Comparison of ENCODE assay signal across 9 cellular contexts in genomic region chr12:54251667-54252284, GRCh38. TPM values are rescaled to one million over a fixed set of nuclear protein-coding genes. Genes with fewer than 3 reads are reported as not detected.
DNase-seq lines count a peak whose midpoint lies in the region; ATAC-seq, FAIRE-seq and TF ChIP-seq lines count a peak whose summit lies in the region.
"Had no signal": no experiment of that assay in that cellular context is flagged by ENCODE, and none has a peak within 500 bp of the region (broad histone marks: within the 10 kb centered on the region; RNA-seq: fewer than 3 reads in every experiment).

No MANE protein-coding gene starts in this region.

- H3K27ac Mint-ChIP-seq in naive B cell, result peak overlapping the region in 1 of 6 donors; percentile 11

- intact Hi-C loops in PC-3 (cut with micrococcal nuclease), result loop anchor here (1.0 kb wide), 2 partner anchors 73 to 110 kb away; no protein-coding TSS in a partner anchor

- peak; percentile 71 for TF ChIP-seq CTCF in PC-3 (conservative IDR thresholded peaks at IDR 0.05; ENCODE audit: low read depth, low read length)

- POLR2A ChIA-PET in PC-3 (lab: Charles Lee; ENCODE audit: unreplicated experiment), result no interaction called here

- CTCF ChIA-PET in PC-3 (lab: Charles Lee), result interaction anchor here (0.6 to 1.3 kb wide), 13 partner anchors 9 to 236 kb away, joined by 3 to 11 read pairs (median 5); partner anchors contain the start of genes CBX5, COPZ1 and HNRNPA1

- no peak overlapping the region for H3K4me2 ChIP-seq in PC-3 (ENCODE audit: low read length)

- H3K4me3 Mint-ChIP-seq in naive B cell, result peak overlapping the region in 1 of 8 donors; percentile 56

- ATAC-seq in PC-3 (peak; percentile 57), naive B cell (ENCODE audit: low read depth in 2 of 2) (peak; percentile 71 to 72), HG03175 (IDR thresholded peaks at IDR 0.05; ENCODE audit: unreplicated experiment) (no peak)

- no peak overlapping the region for H3K4me3 ChIP-seq in PC-3 (ENCODE audit: low read length)
- no peak overlapping the region for H3K4me3 ChIP-seq in MG63

- no peaks in the 10 kb centered on the region for H3K27me3 ChIP-seq in PC-3 (ENCODE audit: low read length)
- H3K27me3 ChIP-seq in MG63, result no peaks in the 10 kb centered on the region

- no peak for FAIRE-seq in H54 (lab: Jason Lieb, UNC)

- H3K27ac ChIP-seq in PC-3 (ENCODE audit: low read length), result no peak overlapping the region

- no peaks in the 10 kb centered on the region for H3K4me1 ChIP-seq in PC-3 (ENCODE audit: insufficient read depth, low read length)

- H3F3A ChIP-seq in PC-3 (ENCODE audit: low read length, unreplicated experiment), result peaks cover 2% of the 10 kb centered on the region

- no peaks in the 10 kb centered on the region for H3K9me3 ChIP-seq in PC-3 (ENCODE audit: low read length)
- no peaks in the 10 kb centered on the region for H3K9me3 ChIP-seq in MG63

- H3K9ac ChIP-seq in PC-3 (ENCODE audit: low read length), result no peak overlapping the region

- no peak for TF ChIP-seq POLR2A in H54 (IDR thresholded peaks at IDR 0.05; ENCODE audit: low read depth, low read length)

- H3K9me2 ChIP-seq in PC-3 (replicated peaks; ENCODE audit: low read length), result no peaks in the 10 kb centered on the region

- DNase-seq in COLO829 (ENCODE audit: low spot score) (peak; percentile 63), H54 (ENCODE audit: insufficient read length, low spot score) (peak; percentile 34), PC-3 (peak; percentile 65), dermis microvascular lymphatic vessel endothelial cell (ENCODE audit: low read depth in 2 of 2) (peak; percentile 50 to 61), naive B cell (peak; percentile 35), mesenteric fat pad (ENCODE audit: low spot score) (no peak), MG63 (no peak)

- peaks cover 5 to 16% of the 10 kb centered on the region in 2 donors for H3K36me3 Mint-ChIP-seq in naive B cell

- no peaks in the 10 kb centered on the region for H3K27me3 Mint-ChIP-seq in naive B cell

- H3K4me1 Mint-ChIP-seq in naive B cell, result peaks cover 4 to 19% (median 10%) of the 10 kb centered on the region in 3 donors

- peaks cover 6% of the 10 kb centered on the region; the same call in 1 of the 2 replicates for H3K36me3 ChIP-seq in PC-3 (ENCODE audit: low read depth, low read length)
- peaks cover 58% of the 10 kb centered on the region for H3K36me3 ChIP-seq in MG63

- no peak overlapping the region for H2AFZ ChIP-seq in PC-3 (ENCODE audit: low read length)

- no peaks in the 10 kb centered on the region for H3K79me2 ChIP-seq in PC-3 (ENCODE audit: low read length)

- no peaks in the 10 kb centered on the region for H4K20me1 ChIP-seq in PC-3 (ENCODE audit: low read length)

- no peaks in the 10 kb centered on the region for H3K9me3 Mint-ChIP-seq in naive B cell

- BruUV-seq in PC-3 (replicated peaks; lab: Mats Ljungman, UMichigan), result no TSS peak

RNA-seq across cellular contexts. Expression of gene CBX5, which starts 28.1 kb away (rescaled TPM):
- total RNA-seq in PC-3 (2014; rRNA removed) (14.6 and 14.9 TPM in 2 replicates), dermis microvascular lymphatic vessel endothelial cell (30.9 and 31.9 TPM in 2 replicates), mesenteric fat pad (35.2 TPM)
- polyA plus RNA-seq in naive B cell (ENCODE audit: low read depth in 6 of 6), result 10 to 100 TPM; 12.3 to 31.8 (median 24.1) TPM
- total RNA-seq in MG63 (2014; rRNA removed; shearing (Covaris generic); ENCODE audit: low replicate concordance), result 20.5 and 26.6 TPM in 2 replicates

RNA-seq across cellular contexts. Expression of gene HNRNPA1, which starts 28.8 kb away (rescaled TPM):
- total RNA-seq in PC-3 (2014; rRNA removed) (465 and 516 TPM in 2 replicates), dermis microvascular lymphatic vessel endothelial cell (339 and 443 TPM in 2 replicates), mesenteric fat pad (655 TPM)
- polyA plus RNA-seq in naive B cell (ENCODE audit: low read depth in 6 of 6), result 100 to 1,000 TPM; 658 to 830 (median 791) TPM
- total RNA-seq in MG63 (2014; rRNA removed; shearing (Covaris generic); ENCODE audit: low replicate concordance), result 84.7 and 146 TPM in 2 replicates

RNA-seq across cellular contexts. Expression of gene NFE2, which starts 49.0 kb away (rescaled TPM):
- 0.26 and 0.40 TPM in 2 replicates for total RNA-seq in PC-3 (2014; rRNA removed)
- total RNA-seq in dermis microvascular lymphatic vessel endothelial cell, result not detected in 2 replicates
- 1 to 10 TPM in 3 of 6 donors, under 1 TPM in 2, not detected in 1; 0.51 to 3.6 (median 1.5) TPM for polyA plus RNA-seq in naive B cell (ENCODE audit: low read depth in 6 of 6)
- total RNA-seq in mesenteric fat pad, result 4.9 TPM
- 0.13 TPM in 1 of 2 replicates, not detected in the other for total RNA-seq in MG63 (2014; rRNA removed; shearing (Covaris generic); ENCODE audit: low replicate concordance)
- total RNA-seq: T-helper 2 cell treated with Interferon-gamma antibody and Interleukin-4, amounts not matched to agents 100 ng/mL and 5 ng/mL, for 36 hours had no signal

Comparison
In these comparisons a context has a peak if more than half of its experiments do, and no peak if none do; other contexts are left out.
1. DNase-seq: peak in COLO829 (single experiment), H54 (single experiment), PC-3 (single experiment), dermis microvascular lymphatic vessel endothelial cell (2 of 2) and naive B cell (single experiment); none in mesenteric fat pad (single experiment) and MG63 (single experiment).